Comparison of ENCODE assay signal across 1 cellular context in the genomic region with DNA sequence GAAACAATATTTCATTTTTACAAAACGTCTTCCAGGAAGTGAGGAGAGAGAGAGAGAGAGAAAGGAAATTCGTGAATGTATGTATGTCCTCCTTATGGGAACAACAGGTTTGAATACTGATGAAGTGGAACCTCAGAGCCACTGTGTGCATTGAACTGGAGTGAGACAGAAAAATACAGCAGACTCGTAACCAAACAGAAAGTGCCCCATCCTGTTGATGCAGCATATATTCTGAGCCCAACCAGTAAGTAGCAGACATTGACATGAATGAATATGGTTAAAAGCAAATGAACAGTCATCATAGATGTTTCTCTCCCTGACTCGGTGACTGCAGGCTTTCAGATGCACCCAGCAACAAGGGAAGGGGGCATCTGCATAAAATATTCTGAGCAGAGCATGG.
TF ChIP-seq lines count a peak whose summit lies in the region.

No MANE protein-coding gene starts in this region.

TF ChIP-seq in WTC11, 78 proteins besides CTCF, POLR2A, EP300 and RAD21 (continued from another document):
- TF ChIP-seq, protein P1, sequence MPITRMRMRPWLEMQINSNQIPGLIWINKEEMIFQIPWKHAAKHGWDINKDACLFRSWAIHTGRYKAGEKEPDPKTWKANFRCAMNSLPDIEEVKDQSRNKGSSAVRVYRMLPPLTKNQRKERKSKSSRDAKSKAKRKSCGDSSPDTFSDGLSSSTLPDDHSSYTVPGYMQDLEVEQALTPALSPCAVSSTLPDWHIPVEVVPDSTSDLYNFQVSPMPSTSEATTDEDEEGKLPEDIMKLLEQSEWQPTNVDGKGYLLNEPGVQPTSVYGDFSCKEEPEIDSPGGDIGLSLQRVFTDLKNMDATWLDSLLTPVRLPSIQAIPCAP (CRISPR knock-in tag; IDR thresholded peaks at IDR 0.05): no peak
- TF ChIP-seq EMX1 (CRISPR knock-in tag; IDR thresholded peaks at IDR 0.05): no peak
